ENCODE assay signal across 1 cellular context in genomic region chr11:1345752-1346513, GRCh38.
TF ChIP-seq lines count a peak whose summit lies in the region.

No MANE protein-coding gene starts in this region.

TF ChIP-seq in WTC11, 78 proteins besides CTCF, POLR2A, EP300 and RAD21 (continued from another document):
- TF ChIP-seq, protein P1, sequence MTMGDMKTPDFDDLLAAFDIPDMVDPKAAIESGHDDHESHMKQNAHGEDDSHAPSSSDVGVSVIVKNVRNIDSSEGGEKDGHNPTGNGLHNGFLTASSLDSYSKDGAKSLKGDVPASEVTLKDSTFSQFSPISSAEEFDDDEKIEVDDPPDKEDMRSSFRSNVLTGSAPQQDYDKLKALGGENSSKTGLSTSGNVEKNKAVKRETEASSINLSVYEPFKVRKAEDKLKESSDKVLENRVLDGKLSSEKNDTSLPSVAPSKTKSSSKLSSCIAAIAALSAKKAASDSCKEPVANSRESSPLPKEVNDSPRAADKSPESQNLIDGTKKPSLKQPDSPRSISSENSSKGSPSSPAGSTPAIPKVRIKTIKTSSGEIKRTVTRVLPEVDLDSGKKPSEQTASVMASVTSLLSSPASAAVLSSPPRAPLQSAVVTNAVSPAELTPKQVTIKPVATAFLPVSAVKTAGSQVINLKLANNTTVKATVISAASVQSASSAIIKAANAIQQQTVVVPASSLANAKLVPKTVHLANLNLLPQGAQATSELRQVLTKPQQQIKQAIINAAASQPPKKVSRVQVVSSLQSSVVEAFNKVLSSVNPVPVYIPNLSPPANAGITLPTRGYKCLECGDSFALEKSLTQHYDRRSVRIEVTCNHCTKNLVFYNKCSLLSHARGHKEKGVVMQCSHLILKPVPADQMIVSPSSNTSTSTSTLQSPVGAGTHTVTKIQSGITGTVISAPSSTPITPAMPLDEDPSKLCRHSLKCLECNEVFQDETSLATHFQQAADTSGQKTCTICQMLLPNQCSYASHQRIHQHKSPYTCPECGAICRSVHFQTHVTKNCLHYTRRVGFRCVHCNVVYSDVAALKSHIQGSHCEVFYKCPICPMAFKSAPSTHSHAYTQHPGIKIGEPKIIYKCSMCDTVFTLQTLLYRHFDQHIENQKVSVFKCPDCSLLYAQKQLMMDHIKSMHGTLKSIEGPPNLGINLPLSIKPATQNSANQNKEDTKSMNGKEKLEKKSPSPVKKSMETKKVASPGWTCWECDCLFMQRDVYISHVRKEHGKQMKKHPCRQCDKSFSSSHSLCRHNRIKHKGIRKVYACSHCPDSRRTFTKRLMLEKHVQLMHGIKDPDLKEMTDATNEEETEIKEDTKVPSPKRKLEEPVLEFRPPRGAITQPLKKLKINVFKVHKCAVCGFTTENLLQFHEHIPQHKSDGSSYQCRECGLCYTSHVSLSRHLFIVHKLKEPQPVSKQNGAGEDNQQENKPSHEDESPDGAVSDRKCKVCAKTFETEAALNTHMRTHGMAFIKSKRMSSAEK (CRISPR knock-in tag; IDR thresholded peaks at IDR 0.05; ENCODE audit: borderline replicate concordance): no peak
- TF ChIP-seq ZNF416 (CRISPR knock-in tag; IDR thresholded peaks at IDR 0.05): no peak
- TF ChIP-seq ZBTB43 (CRISPR knock-in tag; IDR thresholded peaks at IDR 0.05): no peak
- TF ChIP-seq CREB1 (CRISPR knock-in tag; IDR thresholded peaks at IDR 0.05): no peak
- no peak for TF ChIP-seq AR (CRISPR knock-in tag; IDR thresholded peaks at IDR 0.05)
- TF ChIP-seq RORB (CRISPR knock-in tag; IDR thresholded peaks at IDR 0.05): no peak
- TF ChIP-seq ARID4B (CRISPR knock-in tag; IDR thresholded peaks at IDR 0.05; ENCODE audit: borderline replicate concordance): no peak
- no peak for TF ChIP-seq MLX (CRISPR knock-in tag; IDR thresholded peaks at IDR 0.05)
- no peak for TF ChIP-seq ZSCAN18 (CRISPR knock-in tag; IDR thresholded peaks at IDR 0.05)
- TF ChIP-seq ELF4 (CRISPR knock-in tag; IDR thresholded peaks at IDR 0.05; ENCODE audit: low read depth): no peak
- TF ChIP-seq GRHL2 (CRISPR knock-in tag; IDR thresholded peaks at IDR 0.05; ENCODE audit: insufficient replicate concordance, severe bottlenecking): no peak
